ENCODE assay signal across 1 cellular context in the genomic region with DNA sequence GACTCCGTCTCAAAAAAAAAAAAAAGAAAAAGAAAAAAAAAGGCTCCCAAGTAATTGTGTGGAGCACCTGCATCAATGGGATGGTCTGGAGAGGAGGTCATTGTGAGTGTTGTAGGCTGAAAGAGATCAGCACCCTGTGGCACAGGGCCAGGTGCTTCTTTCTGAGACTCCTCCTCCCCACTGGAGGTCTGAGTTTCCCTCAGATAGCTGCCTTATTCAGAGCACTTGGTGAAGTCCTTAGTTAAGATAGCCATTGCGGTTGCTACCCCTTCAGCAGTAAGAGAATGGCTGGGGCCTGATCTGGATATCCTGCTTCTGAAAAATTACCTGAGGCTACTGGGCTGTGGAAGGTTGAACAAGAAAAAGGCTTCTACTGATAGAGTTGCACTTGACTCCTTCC.
A peak's percentile ranks its signal among the peaks of the same experiment; 100 is the strongest.
TF ChIP-seq lines count a peak whose summit lies in the region.

No MANE protein-coding gene starts in this region.

TF ChIP-seq in HEK293, 187 proteins besides CTCF, POLR2A, EP300 and RAD21 (continued from another document):
- TF ChIP-seq, protein P1, sequence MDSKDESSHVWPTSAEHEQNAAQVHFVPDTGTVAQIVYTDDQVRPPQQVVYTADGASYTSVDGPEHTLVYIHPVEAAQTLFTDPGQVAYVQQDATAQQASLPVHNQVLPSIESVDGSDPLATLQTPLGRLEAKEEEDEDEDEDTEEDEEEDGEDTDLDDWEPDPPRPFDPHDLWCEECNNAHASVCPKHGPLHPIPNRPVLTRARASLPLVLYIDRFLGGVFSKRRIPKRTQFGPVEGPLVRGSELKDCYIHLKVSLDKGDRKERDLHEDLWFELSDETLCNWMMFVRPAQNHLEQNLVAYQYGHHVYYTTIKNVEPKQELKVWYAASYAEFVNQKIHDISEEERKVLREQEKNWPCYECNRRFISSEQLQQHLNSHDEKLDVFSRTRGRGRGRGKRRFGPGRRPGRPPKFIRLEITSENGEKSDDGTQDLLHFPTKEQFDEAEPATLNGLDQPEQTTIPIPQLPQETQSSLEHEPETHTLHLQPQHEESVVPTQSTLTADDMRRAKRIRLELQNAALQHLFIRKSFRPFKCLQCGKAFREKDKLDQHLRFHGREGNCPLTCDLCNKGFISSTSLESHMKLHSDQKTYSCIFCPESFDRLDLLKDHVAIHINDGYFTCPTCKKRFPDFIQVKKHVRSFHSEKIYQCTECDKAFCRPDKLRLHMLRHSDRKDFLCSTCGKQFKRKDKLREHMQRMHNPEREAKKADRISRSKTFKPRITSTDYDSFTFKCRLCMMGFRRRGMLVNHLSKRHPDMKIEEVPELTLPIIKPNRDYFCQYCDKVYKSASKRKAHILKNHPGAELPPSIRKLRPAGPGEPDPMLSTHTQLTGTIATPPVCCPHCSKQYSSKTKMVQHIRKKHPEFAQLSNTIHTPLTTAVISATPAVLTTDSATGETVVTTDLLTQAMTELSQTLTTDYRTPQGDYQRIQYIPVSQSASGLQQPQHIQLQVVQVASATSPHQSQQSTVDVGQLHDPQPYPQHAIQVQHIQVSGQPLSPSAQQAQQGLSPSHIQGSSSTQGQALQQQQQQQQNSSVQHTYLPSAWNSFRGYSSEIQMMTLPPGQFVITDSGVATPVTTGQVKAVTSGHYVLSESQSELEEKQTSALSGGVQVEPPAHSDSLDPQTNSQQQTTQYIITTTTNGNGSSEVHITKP (tag by site-specific recombination; IDR thresholded peaks at IDR 0.05) = peak; percentile 49
- TF ChIP-seq ZNF169 (tag by site-specific recombination; IDR thresholded peaks at IDR 0.05) = no peak
